18 cellular contexts compared by ENCODE assay signal in genomic region chr14:80636071-80636470, GRCh38.
DNase-seq lines count a peak whose midpoint lies in the region; ATAC-seq, FAIRE-seq and TF ChIP-seq lines count a peak whose summit lies in the region.
"Had no signal": no experiment of that assay in that cellular context is flagged by ENCODE, and none has a peak within 500 bp of the region (broad histone marks: within the 10 kb centered on the region; RNA-seq: fewer than 3 reads in every experiment).

No MANE protein-coding gene starts in this region.

- peaks cover 15% of the 10 kb centered on the region for H3F3A ChIP-seq in PC-3 (ENCODE audit: low read length, unreplicated experiment)

- H3K4me3 ChIP-seq in PC-3 (ENCODE audit: low read length) (no peak overlapping the region), fibroblast of pulmonary artery (replicated peaks; ENCODE audit: low read depth, low read length) (no peak overlapping the region), osteoblast (ENCODE audit: insufficient read depth, low read length) (no peak overlapping the region)
- H3K4me3 ChIP-seq: adrenal gland had no signal

- TF ChIP-seq CTCF in PC-3 (conservative IDR thresholded peaks at IDR 0.05; ENCODE audit: low read depth, low read length) (peak; percentile 42; the same call in 1 of the 2 replicates), fibroblast of pulmonary artery (IDR thresholded peaks at IDR 0.05; ENCODE audit: low read length, missing control alignments) (peak; percentile 17), osteoblast (IDR thresholded peaks at IDR 0.05; ENCODE audit: extremely low read depth, low read depth, low read length) (no peak)

- H2AFZ ChIP-seq in PC-3 (ENCODE audit: low read length) (no peak overlapping the region), osteoblast (ENCODE audit: low read length) (no peak overlapping the region)

- intact Hi-C loops in PC-3 (cut with micrococcal nuclease): no loop called here

- H3K27me3 ChIP-seq in PC-3 (ENCODE audit: low read length) (no peaks in the 10 kb centered on the region), osteoblast (ENCODE audit: insufficient read depth, low read length) (no peaks in the 10 kb centered on the region)
- H3K27me3 ChIP-seq: adrenal gland had no signal

- H3K36me3 ChIP-seq in PC-3 (ENCODE audit: low read depth, low read length) (no peaks in the 10 kb centered on the region), osteoblast (ENCODE audit: insufficient read depth, low read length) (no peaks in the 10 kb centered on the region)
- H3K36me3 ChIP-seq: adrenal gland had no signal

- BruUV-seq in PC-3 (replicated peaks; lab: Mats Ljungman, UMichigan): no TSS peak

- ATAC-seq in PC-3: no peak
- ATAC-seq: stimulated activated memory B cell treated with anti-CD40 and anti-IgM and Interleukin-4, amounts not matched to agents 10 μg/mL and 1 μg/mL and 100 μg/mL, for 72 hours had no signal

- no peaks in the 10 kb centered on the region for H3K9me2 ChIP-seq in PC-3 (replicated peaks; ENCODE audit: low read length)

- CTCF ChIA-PET in PC-3 (lab: Charles Lee): no interaction called here

- H3K4me1 ChIP-seq in PC-3 (ENCODE audit: insufficient read depth, low read length) (peaks cover 50% of the 10 kb centered on the region), osteoblast (ENCODE audit: insufficient read depth, low read length) (peaks cover 17% of the 10 kb centered on the region)
- H3K4me1 ChIP-seq: adrenal gland had no signal

- H3K79me2 ChIP-seq in PC-3 (ENCODE audit: low read length) (no peaks in the 10 kb centered on the region), osteoblast (ENCODE audit: insufficient read depth, low read length) (no peaks in the 10 kb centered on the region)

- H4K20me1 ChIP-seq in PC-3 (ENCODE audit: low read length) (no peaks in the 10 kb centered on the region), osteoblast (ENCODE audit: insufficient read depth, low read length) (no peaks in the 10 kb centered on the region)

- no peak overlapping the region for H3K4me2 ChIP-seq in PC-3 (ENCODE audit: low read length)
- H3K4me2 ChIP-seq in osteoblast (ENCODE audit: insufficient read depth, low read length): no peak overlapping the region

- H3K9ac ChIP-seq in PC-3 (ENCODE audit: low read length): no peak overlapping the region

- peak; percentile 15 for DNase-seq in A172 (ENCODE audit: low spot score)
- DNase-seq in GM18507 (ENCODE audit: extremely low spot score, insufficient read length, low read depth): no peak
- peak; percentile 50 for DNase-seq in PC-3
- DNase-seq in fibroblast of pulmonary artery (ENCODE audit: low read depth): peak; percentile 25
- DNase-seq in DMS79 treated with DMSO at 0.1 percent for 48 hours (lab: John Stamatoyannopoulos, UW): no peak
- no peak for DNase-seq in DMS153 (lab: John Stamatoyannopoulos, UW)
- no peak for DNase-seq in activated CD4-positive, alpha-beta T cell treated with anti-CD3 and anti-CD28 coated beads for 4 hours
- DNase-seq in osteoblast (ENCODE audit: insufficient read length, low spot score, missing footprints): no peak
- DNase-seq: adrenal gland; hypothalamus; midbrain; NCI-H1105 treated with DMSO at 0.1 percent for 48 hours; NCI-H524; posterior cingulate gyrus; Right ventricle myocardium superior; stimulated activated CD4-positive, alpha-beta T cell treated with anti-CD3 and anti-CD28 coated beads, Interleukin-2, amount 100 ng/mL, for 48 hours had no signal

- POLR2A ChIA-PET in PC-3 (lab: Charles Lee; ENCODE audit: unreplicated experiment): interaction anchor here (0.6 kb wide), 1 partner anchor 27 kb away, joined by 3 read pairs; no protein-coding TSS in a partner anchor

- H3K9me3 ChIP-seq in PC-3 (ENCODE audit: low read length): no peaks in the 10 kb centered on the region
- no peaks in the 10 kb centered on the region for H3K9me3 ChIP-seq in osteoblast (ENCODE audit: low read depth, low read length)
- H3K9me3 ChIP-seq: adrenal gland had no signal

- peak; percentile 41 for FAIRE-seq in GM18507 (lab: Jason Lieb, UNC)
- FAIRE-seq: TTC549 had no signal

- H3K27ac ChIP-seq in PC-3 (ENCODE audit: low read length) (no peak overlapping the region), osteoblast (ENCODE audit: low read depth, low read length) (no peak overlapping the region)
- H3K27ac ChIP-seq: adrenal gland had no signal

Comparison
In these comparisons a context has a peak if more than half of its experiments do, and no peak if none do; other contexts are left out.
1. DNase-seq: peak in A172 (single experiment), PC-3 (single experiment) and fibroblast of pulmonary artery (single experiment); none in GM18507 (single experiment), DMS79 treated with DMSO at 0.1 percent for 48 hours (single experiment), DMS153 (single experiment), activated CD4-positive, alpha-beta T cell treated with anti-CD3 and anti-CD28 coated beads for 4 hours (0 of 2) and osteoblast (single experiment).